ENCODE assay signal across 17 cellular contexts in the genomic region with DNA sequence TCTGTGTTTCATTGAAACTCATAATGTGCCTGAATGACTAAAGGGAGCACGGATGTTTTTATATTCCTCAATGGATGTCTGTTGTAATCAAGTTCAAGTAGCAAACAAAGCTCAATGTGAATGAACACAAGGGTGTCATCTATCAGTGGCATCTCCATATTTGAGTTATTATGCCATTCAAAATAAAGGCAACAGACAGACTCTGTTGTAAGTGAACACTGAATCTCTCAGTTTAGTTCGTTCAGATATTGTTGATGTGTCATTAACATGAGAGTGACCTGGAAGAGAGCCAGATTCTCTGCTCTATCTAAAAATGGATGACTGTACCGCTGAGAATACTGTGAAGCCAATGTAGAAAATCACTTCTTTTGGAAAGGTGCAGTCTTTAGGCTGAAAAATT.
DNase-seq lines count a peak whose midpoint lies in the region; ATAC-seq, FAIRE-seq and TF ChIP-seq lines count a peak whose summit lies in the region.
"Had no signal": no experiment of that assay in that cellular context is flagged by ENCODE, and none has a peak within 500 bp of the region (broad histone marks: within the 10 kb centered on the region; RNA-seq: fewer than 3 reads in every experiment).

No MANE protein-coding gene starts in this region.

- H3K79me2 ChIP-seq in hepatocyte: no peaks in the 10 kb centered on the region

- H3K27me3 Mint-ChIP-seq in nephron progenitor cell (ENCODE audit: low read depth, poor library complexity): no peaks in the 10 kb centered on the region
- H3K27me3 Mint-ChIP-seq: activated CD8-positive, alpha-beta T cell treated with anti-CD3 and anti-CD28 coated beads for 36 hours; activated naive CD8-positive, alpha-beta T cell; naive B cell had no signal

- H3K4me2 ChIP-seq in mesenchymal stem cell (ENCODE audit: low read length, poor library complexity, severe bottlenecking): no peak overlapping the region
- H3K4me2 ChIP-seq in hepatocyte: no peak overlapping the region

- no peak overlapping the region for H3K18ac ChIP-seq in mesenchymal stem cell (ENCODE audit: low read depth in 1 of 2, low read length in 2 of 2)

- H3K36me3 Mint-ChIP-seq in nephron progenitor cell (ENCODE audit: low read depth): no peaks in the 10 kb centered on the region
- H3K36me3 Mint-ChIP-seq: naive B cell had no signal

- H3K4me1 Mint-ChIP-seq in nephron progenitor cell: peaks cover 4% of the 10 kb centered on the region
- H3K4me1 Mint-ChIP-seq: naive B cell had no signal

- no peak for ATAC-seq in body of pancreas
- ATAC-seq: activated CD8-positive, alpha-beta T cell treated with anti-CD3 and anti-CD28 coated beads for 36 hours; upper lobe of right lung had no signal

- no peak overlapping the region for H3K23ac ChIP-seq in mesenchymal stem cell (ENCODE audit: low read length in 2 of 2)

- H2BK120ac ChIP-seq in mesenchymal stem cell (ENCODE audit: low read depth, low read length): no peak overlapping the region

- no peak overlapping the region for H3K9ac ChIP-seq in mesenchymal stem cell (ENCODE audit: low read length)

- H3K27ac ChIP-seq in mesenchymal stem cell (ENCODE audit: low read length, poor library complexity, severe bottlenecking) (no peak overlapping the region), hepatocyte (no peak overlapping the region), body of pancreas (no peak overlapping the region)
- H3K27ac ChIP-seq: upper lobe of right lung had no signal

- H3K79me1 ChIP-seq in mesenchymal stem cell (replicated peaks; ENCODE audit: low read length, poor library complexity, severe bottlenecking): no peaks in the 10 kb centered on the region

- H3K9me2 ChIP-seq in hepatocyte (replicated peaks; ENCODE audit: insufficient read depth): no peaks in the 10 kb centered on the region

- H3K36me3 ChIP-seq in mesenchymal stem cell (ENCODE audit: control insufficient read depth in 1 of 2, insufficient read depth in 2 of 2, low read depth in 1 of 2, low read length in 2 of 2) (no peaks in the 10 kb centered on the region), hepatocyte (replicated peaks; ENCODE audit: insufficient read depth, low read depth) (no peaks in the 10 kb centered on the region), body of pancreas (replicated peaks in 1 of 2; ENCODE audit: insufficient read depth in 1 of 2, low read depth in 2 of 2) (no peaks in the 10 kb centered on the region)
- H3K36me3 ChIP-seq: upper lobe of right lung had no signal

- H3K4me3 Mint-ChIP-seq in nephron progenitor cell: no peak overlapping the region
- H3K4me3 Mint-ChIP-seq: activated CD8-positive, alpha-beta T cell treated with anti-CD3 and anti-CD28 coated beads for 36 hours; activated naive CD8-positive, alpha-beta T cell; naive B cell; T-helper 1 cell treated with Interleukin-12 subunit alpha and Interleukin-12 subunit beta and Interleukin-4 antibody, amounts not matched to agents 30 μg/mL and 1 μg/mL, for 36 hours had no signal

- no peak overlapping the region for H2BK15ac ChIP-seq in mesenchymal stem cell (ENCODE audit: low read depth, poor library complexity, severe bottlenecking)

- no peak for TF ChIP-seq CTCF in hepatocyte (IDR thresholded peaks at IDR 0.05; ENCODE audit: poor library complexity)
- no peak for TF ChIP-seq CTCF in nephron progenitor cell (IDR thresholded peaks at IDR 0.05)
- TF ChIP-seq CTCF in body of pancreas (IDR thresholded peaks at IDR 0.05): no peak

- no peak overlapping the region for H4K91ac ChIP-seq in mesenchymal stem cell (ENCODE audit: low read length)

- no peak overlapping the region for H4K8ac ChIP-seq in mesenchymal stem cell (ENCODE audit: low read length)

- WGBS in mesenchymal stem cell: 77% methylated on average over 3 of the region's 3 CpGs
- WGBS in hepatocyte (ENCODE audit: low lambda C conversion rate, missing lambda C conversion rate): 78% methylated on average over 3 of the region's 3 CpGs
- WGBS in body of pancreas, 2 donors: 42 to 51% methylated on average over 3 of the region's 3 CpGs

- TF ChIP-seq POLR2A in H54 (IDR thresholded peaks at IDR 0.05; ENCODE audit: low read depth, low read length): no peak
- no peak for TF ChIP-seq POLR2A in body of pancreas (IDR thresholded peaks at IDR 0.05)

- H3K9me3 ChIP-seq in mesenchymal stem cell (ENCODE audit: control insufficient read depth, low read length): no peaks in the 10 kb centered on the region
- H3K9me3 ChIP-seq in hepatocyte (ENCODE audit: low read depth): no peaks in the 10 kb centered on the region
- H3K9me3 ChIP-seq in body of pancreas: no peaks in the 10 kb centered on the region
- H3K9me3 ChIP-seq: Caco-2, upper lobe of right lung had no signal

- DNase-seq in H54 (ENCODE audit: insufficient read length, low spot score) (no peak), NCI-H2171 (lab: John Stamatoyannopoulos, UW) (peak; percentile 74), astrocyte of the hippocampus (ENCODE audit: low read depth, low spot score) (peak; percentile 42), mesenchymal stem cell (peak; percentile 10), hepatocyte (ENCODE audit: low spot score) (no peak), nephron progenitor cell (no peak), islet precursor cell (no peak), body of pancreas (no peak)
- DNase-seq: activated CD8-positive, alpha-beta T cell treated with anti-CD3 and anti-CD28 coated beads for 36 hours; Caco-2; effector CD4-positive, alpha-beta T cell; naive B cell; NCI-H526; small intestine; upper lobe of right lung had no signal

- FAIRE-seq in H54 (lab: Jason Lieb, UNC): peak; percentile 15
- FAIRE-seq: small intestine had no signal

- intact Hi-C loops in body of pancreas (cut with DNase I): no loop called here

- no peak overlapping the region for H2BK12ac ChIP-seq in mesenchymal stem cell (ENCODE audit: low read length in 2 of 2)

- no peaks in the 10 kb centered on the region for H4K20me1 ChIP-seq in hepatocyte (ENCODE audit: insufficient read depth, poor library complexity, severe bottlenecking)

- no peak overlapping the region for H3K14ac ChIP-seq in mesenchymal stem cell (ENCODE audit: low read length in 2 of 2)

- H3K4me3 ChIP-seq in mesenchymal stem cell (ENCODE audit: insufficient read depth in 1 of 2, low read depth in 1 of 2, low read length in 2 of 2): no peak overlapping the region
- H3K4me3 ChIP-seq in hepatocyte: no peak overlapping the region
- H3K4me3 ChIP-seq in body of pancreas: no peak overlapping the region
- H3K4me3 ChIP-seq: upper lobe of right lung had no signal

- H3K4me1 ChIP-seq in mesenchymal stem cell (ENCODE audit: control insufficient read depth, insufficient read depth, low read depth, low read length) (no peaks in the 10 kb centered on the region), hepatocyte (ENCODE audit: insufficient read depth) (no peaks in the 10 kb centered on the region), body of pancreas (no peaks in the 10 kb centered on the region)
- H3K4me1 ChIP-seq: Caco-2, upper lobe of right lung had no signal

- no peak overlapping the region for H2AK5ac ChIP-seq in mesenchymal stem cell (ENCODE audit: low read length, severe bottlenecking)

- H2AFZ ChIP-seq in mesenchymal stem cell (ENCODE audit: low read depth, low read length): no peak overlapping the region
- H2AFZ ChIP-seq in hepatocyte: no peak overlapping the region

- no peak overlapping the region for H3K4ac ChIP-seq in mesenchymal stem cell (ENCODE audit: low read depth in 1 of 2, low read length in 2 of 2)

- H3K27ac Mint-ChIP-seq in nephron progenitor cell: no peak overlapping the region
- H3K27ac Mint-ChIP-seq: activated CD8-positive, alpha-beta T cell treated with anti-CD3 and anti-CD28 coated beads for 36 hours; activated naive CD8-positive, alpha-beta T cell; T-helper 1 cell treated with Interleukin-12 subunit alpha and Interleukin-12 subunit beta and Interleukin-4 antibody, amounts not matched to agents 30 μg/mL and 1 μg/mL, for 36 hours had no signal

- H2BK5ac ChIP-seq in mesenchymal stem cell (ENCODE audit: low read depth, low read length, poor library complexity, severe bottlenecking): no peak overlapping the region

- H3K27me3 ChIP-seq in mesenchymal stem cell (ENCODE audit: control insufficient read depth in 1 of 2, insufficient read depth in 1 of 2, low read length in 2 of 2) (no peaks in the 10 kb centered on the region), hepatocyte (no peaks in the 10 kb centered on the region), body of pancreas (no peaks in the 10 kb centered on the region)
- H3K27me3 ChIP-seq: upper lobe of right lung had no signal

- no peaks in the 10 kb centered on the region for H3K9me3 Mint-ChIP-seq in nephron progenitor cell
- H3K9me3 Mint-ChIP-seq: activated CD8-positive, alpha-beta T cell treated with anti-CD3 and anti-CD28 coated beads for 36 hours; T-helper 1 cell treated with Interleukin-12 subunit alpha and Interleukin-12 subunit beta and Interleukin-4 antibody, amounts not matched to agents 30 μg/mL and 1 μg/mL, for 36 hours had no signal

Comparison
In these comparisons a context has a peak if more than half of its experiments do, and no peak if none do; other contexts are left out.
1. DNase-seq: peak in NCI-H2171 (single experiment), astrocyte of the hippocampus (single experiment) and mesenchymal stem cell (single experiment); none in H54 (single experiment), hepatocyte (single experiment), nephron progenitor cell (single experiment), islet precursor cell (single experiment) and body of pancreas (0 of 4).